In the genomic region with DNA sequence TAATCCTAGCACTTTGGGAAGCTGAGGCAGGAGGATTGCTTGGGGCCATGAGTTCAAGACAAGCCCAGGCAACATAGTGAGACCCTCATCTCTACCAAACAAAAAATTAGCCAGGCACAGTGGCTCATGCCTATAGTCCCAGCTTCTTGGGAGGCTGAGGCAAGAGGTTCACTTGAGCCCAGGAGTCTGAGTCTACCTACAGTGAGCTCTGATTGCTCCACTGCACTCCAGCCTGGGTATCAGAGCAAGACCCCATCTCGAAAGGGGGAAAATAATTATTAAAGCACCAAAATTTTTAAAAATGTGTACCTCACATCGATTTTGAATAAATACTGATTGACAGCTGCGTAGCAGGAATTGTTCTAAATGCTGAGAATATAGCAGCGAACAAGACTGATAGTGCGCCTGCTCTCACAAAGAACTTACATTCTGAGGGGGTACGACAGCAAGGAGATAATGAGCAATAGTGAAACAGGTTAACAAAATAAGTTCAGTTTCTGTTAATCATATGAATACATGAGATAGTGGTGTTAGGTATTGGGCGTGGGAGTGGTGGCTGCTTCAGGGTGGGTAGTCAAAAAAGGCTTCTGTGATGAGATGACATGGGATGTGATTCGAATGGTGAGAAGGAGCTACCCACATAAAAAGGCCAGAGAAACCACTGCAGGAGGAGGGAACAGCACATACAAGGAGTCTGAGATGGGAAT, we compare ENCODE assay signal across 12 cellular contexts. TPM values are rescaled to one million over a fixed set of nuclear protein-coding genes. Genes with fewer than 3 reads are reported as not detected.
DNase-seq lines count a peak whose midpoint lies in the region; ATAC-seq lines count a peak whose summit lies in the region.
"Had no signal": no experiment of that assay in that cellular context is flagged by ENCODE, and none has a peak within 500 bp of the region (broad histone marks: within the 10 kb centered on the region; RNA-seq: fewer than 3 reads in every experiment).

No MANE protein-coding gene starts in this region.

- H3K9me3 Mint-ChIP-seq in activated T-cell treated with anti-CD3 and anti-CD28 coated beads, Interleukin-2, amount 50 U/mL, for 72 hours, result no peaks in the 10 kb centered on the region
- H3K9me3 Mint-ChIP-seq in stimulated activated naive CD8-positive, alpha-beta T cell treated with anti-CD3 and anti-CD28 coated beads, Interleukin-15, amount 100 ng/mL, for 72 hours, result no peaks in the 10 kb centered on the region

- H3K4me1 Mint-ChIP-seq in activated T-cell treated with anti-CD3 and anti-CD28 coated beads, Interleukin-2, amount 50 U/mL, for 72 hours (ENCODE audit: low read depth), result peaks cover 23% of the 10 kb centered on the region
- peaks cover 18% of the 10 kb centered on the region for H3K4me1 Mint-ChIP-seq in stimulated activated naive CD8-positive, alpha-beta T cell treated with anti-CD3 and anti-CD28 coated beads, Interleukin-15, amount 100 ng/mL, for 72 hours

- peak overlapping the region; percentile 22 to 31 for H3K4me3 Mint-ChIP-seq in activated T-cell treated with anti-CD3 and anti-CD28 coated beads, Interleukin-2, amount 50 U/mL, for 72 hours
- peak overlapping the region; percentile 25 to 48 for H3K4me3 Mint-ChIP-seq in stimulated activated naive CD8-positive, alpha-beta T cell treated with anti-CD3 and anti-CD28 coated beads, Interleukin-15, amount 100 ng/mL, for 72 hours

- no peak overlapping the region for H3K27ac Mint-ChIP-seq in activated T-cell treated with anti-CD3 and anti-CD28 coated beads, Interleukin-2, amount 50 U/mL, for 72 hours
- H3K27ac Mint-ChIP-seq in stimulated activated naive CD8-positive, alpha-beta T cell treated with anti-CD3 and anti-CD28 coated beads, Interleukin-15, amount 100 ng/mL, for 72 hours, result no peak overlapping the region

- no peaks in the 10 kb centered on the region for H3K27me3 Mint-ChIP-seq in activated T-cell treated with anti-CD3 and anti-CD28 coated beads, Interleukin-2, amount 50 U/mL, for 72 hours (ENCODE audit: low read depth)
- H3K27me3 Mint-ChIP-seq in stimulated activated naive CD8-positive, alpha-beta T cell treated with anti-CD3 and anti-CD28 coated beads, Interleukin-15, amount 100 ng/mL, for 72 hours, result no peaks in the 10 kb centered on the region

- ATAC-seq in HG02884 (IDR thresholded peaks at IDR 0.05; ENCODE audit: unreplicated experiment) (peak; percentile 93), HG02763 (IDR thresholded peaks at IDR 0.05; ENCODE audit: unreplicated experiment) (no peak)
- peak; percentile 96 to 98 for ATAC-seq in activated T-cell treated with anti-CD3 and anti-CD28 coated beads, Interleukin-2, amount 50 U/mL, for 72 hours (replicated peaks in 1 of 2)
- peak; percentile 99 for ATAC-seq in stimulated activated naive CD8-positive, alpha-beta T cell treated with anti-CD3 and anti-CD28 coated beads, Interleukin-15, amount 100 ng/mL, for 72 hours
- ATAC-seq: PC-3 had no signal

- peak; percentile 39 for DNase-seq in stimulated activated naive CD4-positive, alpha-beta T cell treated with Interleukin-2 at 50 U/mL for 16 hours (lab: John Stamatoyannopoulos, UW)
- DNase-seq in stimulated activated naive CD4-positive, alpha-beta T cell (lab: John Stamatoyannopoulos, UW), result no peak
- peak; percentile 60 to 70 for DNase-seq in activated T-cell treated with anti-CD3 and anti-CD28 coated beads, Interleukin-2, amount 50 U/mL, for 72 hours
- peak; percentile 45 to 76 for DNase-seq in stimulated activated naive CD8-positive, alpha-beta T cell treated with anti-CD3 and anti-CD28 coated beads, Interleukin-15, amount 100 ng/mL, for 72 hours
- DNase-seq in dedifferentiated amniotic fluid mesenchymal stem cell (ENCODE audit: extremely low spot score) (no peak), SKM-1 (lab: John Stamatoyannopoulos, UW; ENCODE audit: unreplicated experiment) (no peak)
- DNase-seq: AML-193, erythroblast, NCI-H1417 treated with DMSO at 0.1 percent for 48 hours, PC-3 had no signal

- peaks cover 7 to 14% of the 10 kb centered on the region in 2 donors for H3K36me3 Mint-ChIP-seq in activated T-cell treated with anti-CD3 and anti-CD28 coated beads, Interleukin-2, amount 50 U/mL, for 72 hours (ENCODE audit: insufficient read depth in 2 of 2)

RNA-seq across cellular contexts. Expression of a gene that starts 19.6 kb away (rescaled TPM):
- 10 to 100 TPM; 11.0 TPM for total RNA-seq in activated T-cell treated with anti-CD3 and anti-CD28 coated beads, Interleukin-2, amount 50 U/mL, for 72 hours

RNA-seq across cellular contexts. Expression of a gene that starts 33.9 kb away (rescaled TPM):
- total RNA-seq in activated T-cell treated with anti-CD3 and anti-CD28 coated beads, Interleukin-2, amount 50 U/mL, for 72 hours, result under 1 TPM; 0.23 to 0.36 TPM

RNA-seq across cellular contexts. Expression of a gene that starts 54.1 kb away (rescaled TPM):
- total RNA-seq in activated T-cell treated with anti-CD3 and anti-CD28 coated beads, Interleukin-2, amount 50 U/mL, for 72 hours, result 10 to 100 TPM; 30.2 to 30.8 TPM

Comparison
In these comparisons a context has a peak if more than half of its experiments do, and no peak if none do; other contexts are left out.
1. DNase-seq: peak in stimulated activated naive CD4-positive, alpha-beta T cell treated with Interleukin-2 at 50 U/mL for 16 hours (single experiment), activated T-cell treated with anti-CD3 and anti-CD28 coated beads, Interleukin-2, amount 50 U/mL, for 72 hours (2 of 2) and stimulated activated naive CD8-positive, alpha-beta T cell treated with anti-CD3 and anti-CD28 coated beads, Interleukin-15, amount 100 ng/mL, for 72 hours (2 of 2); none in stimulated activated naive CD4-positive, alpha-beta T cell (0 of 6), dedifferentiated amniotic fluid mesenchymal stem cell (single experiment) and SKM-1 (single experiment).